In the genomic region with DNA sequence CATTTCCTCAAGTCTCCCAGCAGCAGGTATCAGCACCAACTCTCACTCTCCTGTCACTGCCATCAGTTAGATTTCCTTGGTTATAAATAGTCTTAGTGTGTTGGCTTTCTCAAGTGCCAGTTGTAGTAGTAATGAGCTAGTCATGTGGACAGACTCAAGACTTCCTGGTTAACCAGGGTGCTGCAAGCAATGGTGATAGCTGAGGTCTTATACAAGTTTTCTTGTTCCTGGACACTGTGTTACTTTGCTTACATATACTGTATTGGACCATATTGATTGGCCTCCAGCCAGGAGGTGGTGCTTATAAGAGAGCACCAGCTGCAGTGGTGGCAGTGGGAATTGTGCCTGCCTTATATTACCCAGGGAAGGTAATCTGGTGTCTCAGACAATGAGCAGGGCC, we compare ENCODE assay signal across 24 cellular contexts. TPM values are rescaled to one million over a fixed set of nuclear protein-coding genes. Genes with fewer than 3 reads are reported as not detected.
"Had no signal": no experiment of that assay in that cellular context is flagged by ENCODE, and none has a peak within 500 bp of the region (broad histone marks: within the 10 kb centered on the region; RNA-seq: fewer than 3 reads in every experiment).

No MANE protein-coding gene starts in this region.

- H3K9me3 ChIP-seq: esophagus squamous epithelium, gastrocnemius medialis, pancreas, suprapubic skin had no signal

- H3K27ac ChIP-seq: esophagus squamous epithelium, gastrocnemius medialis, pancreas, psoas muscle, right atrium auricular region, suprapubic skin, tibial nerve had no signal

- ATAC-seq: activated CD4-positive, CD25-positive, alpha-beta regulatory T cell treated with anti-CD3 and anti-CD28 coated beads, Interleukin-2, amount 50 U/mL, for 24 hours; activated CD8-positive, alpha-beta T cell treated with anti-CD3 and anti-CD28 coated beads, Interleukin-2, amount 10 ng/mL, durations not matched to agents 7 days and 5 days; gastrocnemius medialis; pancreas; psoas muscle; stimulated activated naive CD8-positive, alpha-beta T cell treated with anti-CD3 and anti-CD28 coated beads, Interleukin-15, amount 100 ng/mL, for 72 hours; T-helper 17 cell had no signal

- H3K4me1 Mint-ChIP-seq: endodermal cell; nephron progenitor cell; stimulated activated naive CD8-positive, alpha-beta T cell treated with anti-CD3 and anti-CD28 coated beads, Interleukin-15, amount 100 ng/mL, for 72 hours; T-helper 17 cell had no signal

- H3K27me3 ChIP-seq: esophagus squamous epithelium, gastrocnemius medialis, pancreas, right atrium auricular region, suprapubic skin, tibial nerve had no signal

- H3K4me3 Mint-ChIP-seq: activated CD8-positive, alpha-beta T cell treated with anti-CD3 and anti-CD28 coated beads, Interleukin-2, amount 10 ng/mL, durations not matched to agents 7 days and 5 days; activated naive CD8-positive, alpha-beta T cell; endodermal cell; memory B cell; nephron progenitor cell; stimulated activated naive CD8-positive, alpha-beta T cell treated with anti-CD3 and anti-CD28 coated beads, Interleukin-15, amount 100 ng/mL, for 72 hours; T-helper 17 cell had no signal

- H3K4me3 ChIP-seq: esophagus squamous epithelium, gastrocnemius medialis, pancreas, psoas muscle, right atrium auricular region, suprapubic skin, tibial nerve had no signal

- H3K4me1 ChIP-seq: gastrocnemius medialis, pancreas, psoas muscle, tibial nerve had no signal

- DNase-seq: activated CD4-positive, alpha-beta T cell treated with anti-CD3 and anti-CD28 coated beads, Interleukin-2, amount 50 U/mL, for 1 hour; activated CD8-positive, alpha-beta T cell treated with anti-CD3 and anti-CD28 coated beads, Interleukin-2, amount 10 ng/mL, durations not matched to agents 7 days and 5 days; activated gamma-delta T cell treated with Interleukin-2 at 50 U/mL for 16 hours; amniotic stem cell; cortex of kidney; endodermal cell; esophagus squamous epithelium; gastrocnemius medialis; hippocampal formation; kidney glomerular epithelial cell; left ventricle myocardium superior; nephron progenitor cell; pancreas; psoas muscle; stimulated activated CD4-positive, alpha-beta T cell treated with anti-CD3 and anti-CD28 coated beads, Interleukin-12 subunit alpha, Interleukin-12 subunit beta, amount 100 ng/mL, for 4 hours; stimulated activated CD4-positive, alpha-beta T cell treated with anti-CD3 and anti-CD28 coated beads, Interleukin-4, amount 100 ng/mL, for 4 hours; stimulated activated naive CD8-positive, alpha-beta T cell treated with anti-CD3 and anti-CD28 coated beads, Interleukin-15, amount 100 ng/mL, for 72 hours; T-helper 17 cell had no signal

- H3K27ac Mint-ChIP-seq: activated CD8-positive, alpha-beta T cell treated with anti-CD3 and anti-CD28 coated beads, Interleukin-2, amount 10 ng/mL, durations not matched to agents 7 days and 5 days; activated naive CD8-positive, alpha-beta T cell; endodermal cell; memory B cell; nephron progenitor cell; stimulated activated naive CD8-positive, alpha-beta T cell treated with anti-CD3 and anti-CD28 coated beads, Interleukin-15, amount 100 ng/mL, for 72 hours; T-helper 17 cell had no signal

- H3K36me3 ChIP-seq: esophagus squamous epithelium, gastrocnemius medialis, pancreas, right atrium auricular region, suprapubic skin, tibial nerve had no signal

- H3K27me3 Mint-ChIP-seq: activated naive CD8-positive, alpha-beta T cell; memory B cell; stimulated activated naive CD8-positive, alpha-beta T cell treated with anti-CD3 and anti-CD28 coated beads, Interleukin-15, amount 100 ng/mL, for 72 hours; T-helper 17 cell had no signal

RNA-seq across cellular contexts. Expression of a gene that starts 23.9 kb away (rescaled TPM):
- total RNA-seq: activated CD8-positive, alpha-beta T cell treated with anti-CD3 and anti-CD28 coated beads, Interleukin-2, amount 10 ng/mL, durations not matched to agents 7 days and 5 days had no signal
